9 cellular contexts compared by ENCODE assay signal in the genomic region with DNA sequence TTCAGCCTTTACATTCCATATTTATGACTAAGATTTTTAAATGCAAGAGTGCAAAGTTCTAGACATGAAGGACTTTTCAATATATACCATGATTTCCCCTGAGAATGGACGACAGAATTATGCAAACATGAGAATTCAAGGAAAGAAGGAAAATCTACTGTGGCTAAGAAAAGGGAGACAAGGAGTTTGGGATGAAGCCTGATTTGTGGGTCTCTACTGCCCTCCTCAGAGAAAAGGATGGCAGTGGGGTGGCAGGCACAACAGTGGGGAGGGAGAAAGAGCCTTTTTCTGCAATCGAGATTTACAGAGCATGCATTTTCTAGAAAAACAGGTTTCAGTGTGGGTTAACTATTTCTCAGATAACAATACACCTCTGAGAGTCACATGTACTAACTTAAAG.
DNase-seq lines count a peak whose midpoint lies in the region; ATAC-seq and TF ChIP-seq lines count a peak whose summit lies in the region.
"Had no signal": no experiment of that assay in that cellular context is flagged by ENCODE, and none has a peak within 500 bp of the region (broad histone marks: within the 10 kb centered on the region; RNA-seq: fewer than 3 reads in every experiment).

No MANE protein-coding gene starts in this region.

- 0 to 8% methylated on average over 2 of the region's 2 CpGs for WGBS in GM23248 (ENCODE audit: low coverage in 1 of 2, low lambda C conversion rate in 2 of 2, missing lambda C conversion rate in 2 of 2), 2 experiments
- 0 to 38% methylated on average over 1 to 2 of the region's 2 CpGs for WGBS in endodermal cell (ENCODE audit: insufficient coverage in 1 of 2, insufficient read length in 1 of 2), 2 experiments

- no peaks in the 10 kb centered on the region for H3K9me3 Mint-ChIP-seq in endodermal cell
- no peaks in the 10 kb centered on the region for H3K9me3 Mint-ChIP-seq in neural progenitor cell
- peaks cover 0 to 4% (median 0%) of the 10 kb centered on the region in 11 donors for H3K9me3 Mint-ChIP-seq in naive thymus-derived CD4-positive, alpha-beta T cell
- no peaks in the 10 kb centered on the region for H3K9me3 Mint-ChIP-seq in activated CD4-positive, alpha-beta T cell treated with anti-CD3 and anti-CD28 coated beads, Interleukin-2, amount 10 ng/mL, durations not matched to agents 24 days and 14 days
- H3K9me3 Mint-ChIP-seq: activated B cell treated with CpG ODN at 0.5 μM for 24 hours had no signal

- H3K9ac ChIP-seq in GM23248 (no peak overlapping the region), endodermal cell (ENCODE audit: extremely low read depth, low read length, poor library complexity, severe bottlenecking) (no peak overlapping the region), neural progenitor cell (no peak overlapping the region)

- H3K4me1 Mint-ChIP-seq in endodermal cell (peaks cover 25% of the 10 kb centered on the region), neural progenitor cell (peaks cover 22% of the 10 kb centered on the region), T-helper 17 cell (no peaks in the 10 kb centered on the region)
- no peaks in the 10 kb centered on the region for H3K4me1 Mint-ChIP-seq in naive thymus-derived CD4-positive, alpha-beta T cell
- H3K4me1 Mint-ChIP-seq in activated CD4-positive, alpha-beta T cell treated with anti-CD3 and anti-CD28 coated beads, Interleukin-2, amount 10 ng/mL, durations not matched to agents 24 days and 14 days = no peaks in the 10 kb centered on the region
- H3K4me1 Mint-ChIP-seq: activated B cell treated with CpG ODN at 0.5 μM for 24 hours had no signal

- POLR2A ChIA-PET in naive thymus-derived CD4-positive, alpha-beta T cell (lab: Charles Lee) = no interaction called here

- in situ Hi-C loops in GM23248 (cut with MboI) = no loop called here

- H3K4me1 ChIP-seq in GM23248 (ENCODE audit: insufficient read depth) (no peaks in the 10 kb centered on the region), endodermal cell (ENCODE audit: control insufficient read depth, insufficient read depth, low read length) (no peaks in the 10 kb centered on the region), neural progenitor cell (peaks cover 10% of the 10 kb centered on the region)
- no peaks in the 10 kb centered on the region for H3K4me1 ChIP-seq in naive thymus-derived CD4-positive, alpha-beta T cell (ENCODE audit: control insufficient read depth in 2 of 2, insufficient read depth in 2 of 2, low read length in 2 of 2)

- no peak for ATAC-seq in naive thymus-derived CD4-positive, alpha-beta T cell
- ATAC-seq in T-helper 17 cell = no peak

- TF ChIP-seq CTCF in endodermal cell (conservative IDR thresholded peaks at IDR 0.05) = peak; percentile 87
- TF ChIP-seq CTCF in neural progenitor cell (IDR thresholded peaks at IDR 0.05) = peak; percentile 77

- no peak overlapping the region for H3K4me3 Mint-ChIP-seq in endodermal cell
- H3K4me3 Mint-ChIP-seq in neural progenitor cell = no peak overlapping the region
- H3K4me3 Mint-ChIP-seq in naive thymus-derived CD4-positive, alpha-beta T cell = no peak overlapping the region
- H3K4me3 Mint-ChIP-seq in T-helper 17 cell = no peak overlapping the region
- no peak overlapping the region for H3K4me3 Mint-ChIP-seq in activated CD4-positive, alpha-beta T cell treated with anti-CD3 and anti-CD28 coated beads, Interleukin-2, amount 10 ng/mL, durations not matched to agents 24 days and 14 days
- H3K4me3 Mint-ChIP-seq: activated B cell treated with CpG ODN at 0.5 μM for 24 hours had no signal

- H3K79me2 ChIP-seq in GM23248 (ENCODE audit: insufficient read depth) = no peaks in the 10 kb centered on the region
- no peaks in the 10 kb centered on the region for H3K79me2 ChIP-seq in neural progenitor cell (ENCODE audit: low read depth)

- no peaks in the 10 kb centered on the region for H3K9me3 ChIP-seq in GM23248 (ENCODE audit: low read depth)
- no peaks in the 10 kb centered on the region for H3K9me3 ChIP-seq in endodermal cell (ENCODE audit: control insufficient read depth, low read length)
- H3K9me3 ChIP-seq in neural progenitor cell (ENCODE audit: low read depth) = no peaks in the 10 kb centered on the region
- H3K9me3 ChIP-seq in naive thymus-derived CD4-positive, alpha-beta T cell (ENCODE audit: control insufficient read depth in 2 of 3, low read length in 3 of 3) = no peaks in the 10 kb centered on the region
- H3K9me3 ChIP-seq in T-helper 17 cell (ENCODE audit: control insufficient read depth, low read length, poor library complexity, severe bottlenecking) = no peaks in the 10 kb centered on the region

- CTCF ChIA-PET in naive thymus-derived CD4-positive, alpha-beta T cell (lab: Charles Lee) = no interaction called here

- H3K9me2 ChIP-seq in GM23248 (ENCODE audit: insufficient read depth) = no peaks in the 10 kb centered on the region

- DNase-seq in GM23248 (peak; percentile 9), NCI-H460 (ENCODE audit: extremely low read depth, low read depth) (peak; percentile 21), endodermal cell (peak; percentile 75), neural progenitor cell (ENCODE audit: low spot score) (peak; percentile 72), T-helper 17 cell (no peak)
- no peak for DNase-seq in activated CD4-positive, CD25-positive, alpha-beta regulatory T cell (lab: John Stamatoyannopoulos, UW)
- DNase-seq in naive thymus-derived CD4-positive, alpha-beta T cell = no peak
- DNase-seq in activated CD4-positive, alpha-beta T cell treated with anti-CD3 and anti-CD28 coated beads, Interleukin-2, amount 10 ng/mL, durations not matched to agents 24 days and 14 days = no peak
- DNase-seq: activated B cell treated with CpG ODN at 0.5 μM for 24 hours had no signal

- H3K36me3 Mint-ChIP-seq in endodermal cell (ENCODE audit: low read depth) (no peaks in the 10 kb centered on the region), neural progenitor cell (no peaks in the 10 kb centered on the region), T-helper 17 cell (ENCODE audit: low read depth) (no peaks in the 10 kb centered on the region)
- H3K36me3 Mint-ChIP-seq in naive thymus-derived CD4-positive, alpha-beta T cell = no peaks in the 10 kb centered on the region
- H3K36me3 Mint-ChIP-seq in activated CD4-positive, alpha-beta T cell treated with anti-CD3 and anti-CD28 coated beads, Interleukin-2, amount 10 ng/mL, durations not matched to agents 24 days and 14 days (ENCODE audit: low read depth) = no peaks in the 10 kb centered on the region

- intact Hi-C loops in naive thymus-derived CD4-positive, alpha-beta T cell (cut with micrococcal nuclease) = no loop called here
- intact Hi-C loops in activated CD4-positive, alpha-beta T cell treated with anti-CD3 and anti-CD28 coated beads, Interleukin-2, amount 10 ng/mL, durations not matched to agents 24 days and 14 days (cut with micrococcal nuclease) = no loop called here

- H3K27ac Mint-ChIP-seq in endodermal cell = no peak overlapping the region
- no peak overlapping the region for H3K27ac Mint-ChIP-seq in neural progenitor cell
- no peak overlapping the region for H3K27ac Mint-ChIP-seq in naive thymus-derived CD4-positive, alpha-beta T cell
- H3K27ac Mint-ChIP-seq in T-helper 17 cell = no peak overlapping the region
- H3K27ac Mint-ChIP-seq in activated CD4-positive, alpha-beta T cell treated with anti-CD3 and anti-CD28 coated beads, Interleukin-2, amount 10 ng/mL, durations not matched to agents 24 days and 14 days = no peak overlapping the region
- H3K27ac Mint-ChIP-seq: activated B cell treated with CpG ODN at 0.5 μM for 24 hours had no signal

- H4K20me1 ChIP-seq in GM23248 (ENCODE audit: insufficient read depth) (no peaks in the 10 kb centered on the region), neural progenitor cell (ENCODE audit: low read depth) (no peaks in the 10 kb centered on the region)

- H3K27me3 Mint-ChIP-seq in endodermal cell (ENCODE audit: insufficient read depth) = no peaks in the 10 kb centered on the region
- peaks cover 6% of the 10 kb centered on the region for H3K27me3 Mint-ChIP-seq in neural progenitor cell (ENCODE audit: insufficient read depth, low read depth)
- H3K27me3 Mint-ChIP-seq in naive thymus-derived CD4-positive, alpha-beta T cell = peaks cover 0 to 7% (median 0%) of the 10 kb centered on the region in 5 donors
- H3K27me3 Mint-ChIP-seq in T-helper 17 cell = no peaks in the 10 kb centered on the region
- no peaks in the 10 kb centered on the region for H3K27me3 Mint-ChIP-seq in activated CD4-positive, alpha-beta T cell treated with anti-CD3 and anti-CD28 coated beads, Interleukin-2, amount 10 ng/mL, durations not matched to agents 24 days and 14 days
- H3K27me3 Mint-ChIP-seq: activated B cell treated with CpG ODN at 0.5 μM for 24 hours had no signal

- no peak overlapping the region for H2AFZ ChIP-seq in GM23248
- peak overlapping the region; percentile 70 for H2AFZ ChIP-seq in neural progenitor cell (replicated peaks)

- H3F3A ChIP-seq in GM23248 (ENCODE audit: insufficient read depth) (no peaks in the 10 kb centered on the region), neural progenitor cell (ENCODE audit: low read depth) (no peaks in the 10 kb centered on the region)

- H3K27me3 ChIP-seq in GM23248 (replicated peaks; ENCODE audit: insufficient read depth) (no peaks in the 10 kb centered on the region), endodermal cell (ENCODE audit: control insufficient read depth, insufficient read depth, low read length, poor library complexity, severe bottlenecking) (no peaks in the 10 kb centered on the region), neural progenitor cell (no peaks in the 10 kb centered on the region)
- no peaks in the 10 kb centered on the region for H3K27me3 ChIP-seq in naive thymus-derived CD4-positive, alpha-beta T cell (ENCODE audit: control insufficient read depth in 2 of 2, insufficient read depth in 2 of 2, low read length in 2 of 2)

- no peak overlapping the region for H3K27ac ChIP-seq in GM23248
- no peak overlapping the region for H3K27ac ChIP-seq in endodermal cell (ENCODE audit: low read depth, low read length)
- no peak overlapping the region for H3K27ac ChIP-seq in neural progenitor cell
- no peak overlapping the region for H3K27ac ChIP-seq in naive thymus-derived CD4-positive, alpha-beta T cell (ENCODE audit: low read depth, low read length)

- H3K4me3 ChIP-seq in GM23248 (no peak overlapping the region), endodermal cell (ENCODE audit: low read length) (no peak overlapping the region), neural progenitor cell (no peak overlapping the region)
- no peak overlapping the region for H3K4me3 ChIP-seq in naive thymus-derived CD4-positive, alpha-beta T cell (ENCODE audit: low read length)

- H3K4me2 ChIP-seq in GM23248 (ENCODE audit: unreplicated experiment) (no peak overlapping the region), neural progenitor cell (no peak overlapping the region)

- H3K36me3 ChIP-seq in GM23248 (ENCODE audit: low read depth) = no peaks in the 10 kb centered on the region
- no peaks in the 10 kb centered on the region for H3K36me3 ChIP-seq in endodermal cell (ENCODE audit: control insufficient read depth, insufficient read depth, low read length)
- H3K36me3 ChIP-seq in neural progenitor cell = no peaks in the 10 kb centered on the region
- H3K36me3 ChIP-seq in naive thymus-derived CD4-positive, alpha-beta T cell (ENCODE audit: control insufficient read depth in 2 of 3, insufficient read depth in 3 of 3, low read length in 3 of 3) = no peaks in the 10 kb centered on the region

Comparison
In these comparisons a context has a peak if more than half of its experiments do, and no peak if none do; other contexts are left out.
1. DNase-seq: peak in GM23248 (single experiment), NCI-H460 (single experiment), endodermal cell (single experiment) and neural progenitor cell (single experiment); none in activated CD4-positive, CD25-positive, alpha-beta regulatory T cell (0 of 4), naive thymus-derived CD4-positive, alpha-beta T cell (0 of 9), T-helper 17 cell (0 of 3) and activated CD4-positive, alpha-beta T cell treated with anti-CD3 and anti-CD28 coated beads, Interleukin-2, amount 10 ng/mL, durations not matched to agents 24 days and 14 days (single experiment).